In the genomic region with DNA sequence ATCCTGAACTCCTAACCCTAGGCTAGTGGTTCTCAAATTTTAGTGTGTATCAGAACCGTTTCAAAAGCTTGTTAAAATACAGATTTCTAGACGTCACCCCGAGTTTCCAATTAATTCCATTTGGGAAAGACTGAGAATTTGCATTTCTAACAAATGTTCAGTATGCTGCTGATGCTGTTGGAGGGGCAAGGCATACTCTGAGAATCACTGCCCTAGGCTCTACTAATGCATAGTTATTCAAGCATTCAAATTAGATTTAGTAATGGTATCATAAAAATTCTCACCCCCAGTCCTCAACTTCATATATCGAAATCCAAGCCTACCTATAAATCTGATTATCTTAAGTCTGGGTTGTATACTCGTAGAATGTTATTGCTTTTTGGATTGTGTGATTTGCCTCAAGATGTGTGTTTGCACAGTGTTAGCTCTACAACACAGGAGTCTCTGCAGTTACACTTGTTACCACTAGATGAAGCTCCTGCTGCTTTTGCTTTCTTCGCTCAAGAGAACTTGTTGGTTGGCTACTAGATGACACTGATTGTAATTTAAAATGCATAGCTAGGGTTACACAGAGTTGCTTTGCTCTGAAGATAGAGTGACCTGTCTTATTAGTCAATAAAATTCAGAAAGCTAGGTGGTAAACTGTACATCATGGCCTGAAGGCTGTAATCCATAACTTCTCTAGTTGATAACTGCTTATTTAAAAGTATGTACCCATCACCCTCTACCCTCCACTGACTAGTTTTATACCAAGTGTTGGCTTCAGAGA, we compare ENCODE assay signal across 1 cellular context.
TF ChIP-seq lines count a peak whose summit lies in the region.

No MANE protein-coding gene starts in this region.

TF ChIP-seq in IMR-90, 13 proteins besides CTCF, POLR2A, EP300 and RAD21:
- no peak for TF ChIP-seq CEBPB (IDR thresholded peaks at IDR 0.05; ENCODE audit: low read depth, low read length)
- peak; percentile 95 for TF ChIP-seq SMC3 (IDR thresholded peaks at IDR 0.05; ENCODE audit: low read depth, low read length)
TF ChIP-seq in IMR-90: peak in this region for 1.
